22 cellular contexts compared by ENCODE assay signal in genomic region chr18:65821890-65822289, GRCh38.
"Had no signal": no experiment of that assay in that cellular context is flagged by ENCODE, and none has a peak within 500 bp of the region (broad histone marks: within the 10 kb centered on the region; RNA-seq: fewer than 3 reads in every experiment).

No MANE protein-coding gene starts in this region.

- H3K36me3 ChIP-seq: esophagus squamous epithelium, gastrocnemius medialis, heart right ventricle, left lung, lower lobe of right lung had no signal

- H3K27me3 ChIP-seq: esophagus squamous epithelium, gastrocnemius medialis, heart right ventricle, left lung had no signal

- H3K4me3 ChIP-seq: esophagus squamous epithelium, gastrocnemius medialis, heart right ventricle, left lung, lower lobe of right lung, mucosa of descending colon had no signal

- H3K9me3 ChIP-seq: esophagus squamous epithelium, gastrocnemius medialis, left lung, lower lobe of right lung, mucosa of descending colon had no signal

- DNase-seq: cortex of kidney; effector CD8-positive, alpha-beta T cell; effector memory CD8-positive, alpha-beta T cell; endodermal cell; erythroblast; esophagus squamous epithelium; foreskin fibroblast; foreskin melanocyte; gastrocnemius medialis; glutamatergic neuron; head of caudate nucleus; heart right ventricle; hippocampal formation; left cardiac atrium; left lung; left ventricle myocardium superior; lower lobe of right lung; mesenchymal stem cell; mucosa of descending colon; naive B cell; naive thymus-derived CD8-positive, alpha-beta T cell had no signal

- H3K4me1 ChIP-seq: esophagus squamous epithelium, gastrocnemius medialis, heart right ventricle, left lung, lower lobe of right lung had no signal

- H3K27ac ChIP-seq: epithelial cell of prostate, esophagus squamous epithelium, gastrocnemius medialis, heart right ventricle, left lung, lower lobe of right lung had no signal
